Comparison of ENCODE assay signal across 8 cellular contexts in the genomic region with DNA sequence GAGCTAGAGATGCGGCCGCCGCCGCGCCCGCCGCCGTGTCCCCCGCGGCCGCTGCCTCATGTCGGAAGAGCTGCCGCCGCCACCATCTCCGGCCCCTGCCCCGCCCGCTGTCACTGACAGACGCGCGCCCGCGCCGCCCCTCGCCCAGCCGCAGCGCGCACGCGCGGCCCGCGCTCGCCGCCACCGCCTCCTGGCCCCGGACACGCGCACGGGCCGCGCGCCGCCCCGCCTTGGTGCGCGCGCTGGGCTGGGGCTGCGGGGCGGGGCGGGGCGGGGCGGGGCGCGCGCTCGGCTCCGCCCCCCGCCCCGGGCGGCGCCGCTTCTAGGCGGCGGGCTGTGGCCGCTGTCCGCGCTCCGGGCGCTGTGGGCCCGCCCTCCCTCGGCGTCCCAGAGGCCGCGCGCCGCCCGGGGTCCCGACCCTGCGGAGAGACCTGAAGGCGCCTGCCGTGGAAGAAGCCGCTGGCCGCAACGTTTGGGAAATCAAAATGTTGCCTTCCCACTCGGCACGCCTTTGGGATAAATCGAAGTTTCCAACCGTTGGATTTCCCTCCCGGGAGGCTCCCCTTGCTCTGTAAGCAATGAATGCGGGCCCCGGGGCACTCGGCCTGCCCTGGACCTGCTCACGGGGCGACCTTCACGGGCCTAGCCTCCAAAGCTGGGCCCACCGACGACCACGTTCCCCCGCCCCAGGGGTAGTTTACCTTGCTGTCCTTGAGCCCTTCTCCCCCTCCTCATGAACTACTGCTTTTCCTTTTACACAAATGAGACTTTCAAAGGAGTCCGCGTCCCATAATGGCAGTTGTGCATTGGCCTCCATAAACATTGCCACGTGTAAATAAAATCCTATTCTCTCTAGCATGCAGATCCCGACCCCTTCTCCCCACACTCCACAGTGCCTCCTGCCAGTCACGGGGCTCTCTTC. TPM values are rescaled to one million over a fixed set of nuclear protein-coding genes. Genes with fewer than 3 reads are reported as not detected.
DNase-seq lines count a peak whose midpoint lies in the region; ATAC-seq, FAIRE-seq and TF ChIP-seq lines count a peak whose summit lies in the region.

TSS of gene ADCY9 (minus strand) at position 115 of the 922 bp plus-strand sequence. CDS start 1,000 bp downstream, outside the sequence.

- peak; percentile 57 for ATAC-seq in GM19395 (IDR thresholded peaks at IDR 0.05; ENCODE audit: unreplicated experiment)
- ATAC-seq in activated naive CD8-positive, alpha-beta T cell treated with anti-CD3 and anti-CD28 coated beads, Interleukin-2, amount 50 U/mL, for 24 hours: peak; percentile 78
- peak; percentile 76 to 84 (median 78) for ATAC-seq in pancreas

- H3K27me3 Mint-ChIP-seq in CD14-positive monocyte (ENCODE audit: low read depth in 3 of 3): peaks cover 7 to 17% (median 10%) of the 10 kb centered on the region in 3 donors
- H3K27me3 Mint-ChIP-seq in activated naive CD8-positive, alpha-beta T cell treated with anti-CD3 and anti-CD28 coated beads, Interleukin-2, amount 50 U/mL, for 24 hours: peaks cover 14% of the 10 kb centered on the region

- peak within 1 kb of the TSS in 5 of 7 donors; percentile 27 to 82 (median 35) for H3K27ac Mint-ChIP-seq in CD14-positive monocyte
- H3K27ac Mint-ChIP-seq in activated naive CD8-positive, alpha-beta T cell treated with anti-CD3 and anti-CD28 coated beads, Interleukin-2, amount 50 U/mL, for 24 hours: peak within 1 kb of the TSS; percentile 68

- DNase-seq in CD14-positive monocyte (ENCODE audit: low spot score): peak; percentile 64
- peak; percentile 52 for DNase-seq in SW480 (ENCODE audit: low spot score)
- DNase-seq in activated naive CD8-positive, alpha-beta T cell treated with anti-CD3 and anti-CD28 coated beads, Interleukin-2, amount 50 U/mL, for 24 hours: peak; percentile 78
- peak; percentile 84 to 93 for DNase-seq in cardiac muscle cell (ENCODE audit: low read depth in 1 of 2, low spot score in 1 of 2)
- peak; percentile 76 to 92 (median 85) for DNase-seq in pancreas
- peak; percentile 69 to 86 for DNase-seq in tibial artery

- H3K9ac ChIP-seq in HUES64 (ENCODE audit: low read depth, low read length): peak within 1 kb of the TSS; percentile 58

- WGBS in HUES64: 3% methylated on average over 104 of the region's 104 CpGs
- 3% methylated on average over 60 to 104 of the region's 104 CpGs for WGBS in pancreas, 2 donors

- intact Hi-C loops in CD14-positive monocyte (cut with micrococcal nuclease) (loop anchor here (5.0 to 10.0 kb wide), 2 partner anchors 136 to 182 kb away; no protein-coding TSS in a partner anchor), pancreas (cut with DNase I) (loop anchor here in 1 of 3 donors (5.0 kb wide), 1 partner anchor 94 kb away; no protein-coding TSS in a partner anchor), tibial artery (cut with DNase I; ENCODE audit: low total_unique reads) (loop anchor here (5.0 to 10.0 kb wide), 4 partner anchors 66 to 136 kb away; no protein-coding TSS in a partner anchor)

- H3K27me3 ChIP-seq in HUES64 (ENCODE audit: insufficient read depth, low read length) (peaks cover 36% of the 10 kb centered on the region), cardiac muscle cell (no peaks in the 10 kb centered on the region), pancreas (no peaks in the 10 kb centered on the region), tibial artery (no peaks in the 10 kb centered on the region)

- H3K36me3 Mint-ChIP-seq in CD14-positive monocyte: peaks cover 23 to 24% of the 10 kb centered on the region in 2 donors
- peaks cover 3% of the 10 kb centered on the region for H3K36me3 Mint-ChIP-seq in activated naive CD8-positive, alpha-beta T cell treated with anti-CD3 and anti-CD28 coated beads, Interleukin-2, amount 50 U/mL, for 24 hours (ENCODE audit: low read depth)

- H3K4me3 ChIP-seq in HUES64 (ENCODE audit: low read length) (peak within 1 kb of the TSS; percentile 64), cardiac muscle cell (peak within 1 kb of the TSS; percentile 45), pancreas (peak within 1 kb of the TSS; percentile 55 to 76 (median 68)), tibial artery (peak within 1 kb of the TSS; percentile 68 to 72)

- H3K9me3 Mint-ChIP-seq in CD14-positive monocyte: peaks cover 0 to 2% (median 0%) of the 10 kb centered on the region in 7 donors
- no peaks in the 10 kb centered on the region for H3K9me3 Mint-ChIP-seq in activated naive CD8-positive, alpha-beta T cell treated with anti-CD3 and anti-CD28 coated beads, Interleukin-2, amount 50 U/mL, for 24 hours

- peak within 1 kb of the TSS; percentile 79 to 94 for H3K4me3 Mint-ChIP-seq in CD14-positive monocyte
- peak within 1 kb of the TSS; percentile 82 for H3K4me3 Mint-ChIP-seq in activated naive CD8-positive, alpha-beta T cell treated with anti-CD3 and anti-CD28 coated beads, Interleukin-2, amount 50 U/mL, for 24 hours

- no peak for TF ChIP-seq CTCF in CD14-positive monocyte (IDR thresholded peaks at IDR 0.05)
- TF ChIP-seq CTCF in cardiac muscle cell (IDR thresholded peaks at IDR 0.05; ENCODE audit: low read depth, low read length): no peak
- TF ChIP-seq CTCF in pancreas (IDR thresholded peaks at IDR 0.05): no peak
- TF ChIP-seq CTCF in tibial artery (IDR thresholded peaks at IDR 0.05): no peak

- H3K27ac ChIP-seq in HUES64 (ENCODE audit: low read depth, low read length): no peak within 1 kb of the TSS
- peak within 1 kb of the TSS; percentile 34 for H3K27ac ChIP-seq in cardiac muscle cell
- H3K27ac ChIP-seq in pancreas: peak within 1 kb of the TSS; percentile 34 to 80 (median 66)
- peak within 1 kb of the TSS; percentile 88 to 89 for H3K27ac ChIP-seq in tibial artery

- FAIRE-seq in pancreas (lab: Jason Lieb, UNC): no peak

- H3K36me3 ChIP-seq in HUES64 (ENCODE audit: insufficient read depth, low read length): no peaks in the 10 kb centered on the region
- no peaks in the 10 kb centered on the region for H3K36me3 ChIP-seq in cardiac muscle cell
- H3K36me3 ChIP-seq in pancreas: no peaks in the 10 kb centered on the region
- no peaks in the 10 kb centered on the region for H3K36me3 ChIP-seq in tibial artery

- H3K9me3 ChIP-seq in HUES64 (ENCODE audit: insufficient read depth, low read depth, low read length) (no peaks in the 10 kb centered on the region), cardiac muscle cell (ENCODE audit: low read depth) (no peaks in the 10 kb centered on the region), pancreas (no peaks in the 10 kb centered on the region), tibial artery (no peaks in the 10 kb centered on the region)

- H3K4me1 ChIP-seq in HUES64 (ENCODE audit: insufficient read depth, low read length): no peaks in the 10 kb centered on the region
- H3K4me1 ChIP-seq in cardiac muscle cell (ENCODE audit: low read depth): peaks cover 22% of the 10 kb centered on the region
- peaks cover 4 to 23% (median 10%) of the 10 kb centered on the region in 3 donors for H3K4me1 ChIP-seq in pancreas
- H3K4me1 ChIP-seq in tibial artery: peaks cover 0 to 34% (median 25%) of the 10 kb centered on the region in 4 donors

- peaks cover 43% of the 10 kb centered on the region for H3K4me1 Mint-ChIP-seq in CD14-positive monocyte
- peaks cover 37% of the 10 kb centered on the region for H3K4me1 Mint-ChIP-seq in activated naive CD8-positive, alpha-beta T cell treated with anti-CD3 and anti-CD28 coated beads, Interleukin-2, amount 50 U/mL, for 24 hours

RNA-seq across cellular contexts. Expression of gene ADCY9, which starts in this region (rescaled TPM):
- under 1 TPM; 0.44 to 0.67 TPM for polyA plus RNA-seq in CD14-positive monocyte
- polyA plus RNA-seq in HUES64 (2013, experiment 1 of 2): 3.6 TPM
- 4.8 TPM for polyA plus RNA-seq in HUES64 (2013, experiment 2 of 2)
- total RNA-seq in cardiac muscle cell: 15.1 and 28.4 TPM in 2 replicates
- polyA plus RNA-seq in cardiac muscle cell: 7.1 and 14.9 TPM in 2 replicates
- 10 to 100 TPM; 17.2 to 20.9 (median 18.4) TPM for total RNA-seq in pancreas
- polyA plus RNA-seq in pancreas: 10 to 100 TPM in 1 of 2 donors, 1 to 10 TPM in 1; 6.6 to 10.4 TPM

Comparison
In these comparisons a context has a peak if more than half of its experiments do, and no peak if none do; other contexts are left out.
1. Peak in DNase-seq in CD14-positive monocyte; RNA of the gene not detected or under 1 TPM.